1 cellular context compared by ENCODE assay signal in genomic region chr20:3795511-3796468, GRCh38.
A peak's percentile ranks its signal among the peaks of the same experiment; 100 is the strongest.
TF ChIP-seq lines count a peak whose summit lies in the region.

TSS of gene CDC25B (plus strand) at chr20:3796310. CDS start at chr20:3796532, 222 bp downstream.

TF ChIP-seq in K562, 482 proteins besides CTCF, POLR2A, EP300 and RAD21 (continued from another document and continues in another):
- TF ChIP-seq CEBPZ (IDR thresholded peaks at IDR 0.05; ENCODE audit: borderline replicate concordance, low read depth, low read length) (no peak), ZBTB12 (CRISPR knock-in tag; IDR thresholded peaks at IDR 0.05) (no peak), SRSF7 (optimal IDR thresholded peaks at IDR 0.05; ENCODE audit: low read depth, low read length) (no peak), LARP7 (IDR thresholded peaks at IDR 0.05) (no peak), DIDO1 (tag; IDR thresholded peaks at IDR 0.05; ENCODE audit: low read depth) (no peak), USF1 (CRISPR knock-in tag; IDR thresholded peaks at IDR 0.05) (peak; percentile 73), ZNF277 (CRISPR knock-in tag; IDR thresholded peaks at IDR 0.05; ENCODE audit: borderline replicate concordance) (no peak), CBFA2T3 (IDR thresholded peaks at IDR 0.05) (no peak), ELF4 (CRISPR knock-in tag; IDR thresholded peaks at IDR 0.05) (no peak), ZNF121 (CRISPR knock-in tag; conservative IDR thresholded peaks at IDR 0.05) (peak; percentile 13; the same call in 1 of the 2 replicates), HNRNPLL (IDR thresholded peaks at IDR 0.05; ENCODE audit: low read depth, low read length, poor library complexity, severe bottlenecking) (no peak), PML (IDR thresholded peaks at IDR 0.05; ENCODE audit: low read length) (no peak), RAD51 (IDR thresholded peaks at IDR 0.05; ENCODE audit: borderline replicate concordance, low read depth) (no peak; the same call in 1 of the 2 replicates), TEAD1 (CRISPR knock-in tag; IDR thresholded peaks at IDR 0.05) (peak in 1 of 2 experiments; percentile 72; a peak in 1 of 4 replicates), ZFP36 (IDR thresholded peaks at IDR 0.05; ENCODE audit: low read depth, low read length, partially characterized antibody) (peak; percentile 4), CBFA2T2 (conservative IDR thresholded peaks at IDR 0.05) (no peak), U2AF1 (optimal IDR thresholded peaks at IDR 0.05; ENCODE audit: low read depth, low read length) (no peak), GMEB1 (CRISPR knock-in tag; IDR thresholded peaks at IDR 0.05) (no peak), CGGBP1 (CRISPR knock-in tag; IDR thresholded peaks at IDR 0.05) (no peak), ZNF274 (IDR thresholded peaks at IDR 0.05; ENCODE audit: borderline replicate concordance, low read depth, low read length) (no peak), HNRNPH1 (optimal IDR thresholded peaks at IDR 0.05; ENCODE audit: low read depth, low read length) (no peak), SMARCC2 (IDR thresholded peaks at IDR 0.05; ENCODE audit: low read depth) (no peak), NR2F6 (CRISPR knock-in tag; IDR thresholded peaks at IDR 0.05) (no peak), KLF16 (IDR thresholded peaks at IDR 0.05) (no peak), RBM15 (IDR thresholded peaks at IDR 0.05; ENCODE audit: insufficient read depth, low read length) (no peak), SMAD2 (IDR thresholded peaks at IDR 0.05; ENCODE audit: low read depth, low read length) (no peak), C11orf30 (IDR thresholded peaks at IDR 0.05; ENCODE audit: low read depth) (no peak), KAT7 (CRISPR knock-in tag; IDR thresholded peaks at IDR 0.05; ENCODE audit: borderline replicate concordance) (peak; percentile 89; the same call in 1 of the 2 replicates), ZNF589 (CRISPR knock-in tag; IDR thresholded peaks at IDR 0.05; ENCODE audit: low read depth) (no peak), ZFP1 (CRISPR knock-in tag; IDR thresholded peaks at IDR 0.05) (no peak), NCOA1 (IDR thresholded peaks at IDR 0.05; ENCODE audit: low read depth) (no peak), GABPA (tag; conservative IDR thresholded peaks at IDR 0.05; ENCODE audit: low read depth) (peak; percentile 62), ZNF586 (CRISPR knock-in tag; conservative IDR thresholded peaks at IDR 0.05) (no peak), ZNF766 (CRISPR knock-in tag; conservative IDR thresholded peaks at IDR 0.05) (no peak), HDAC3 (IDR thresholded peaks at IDR 0.05; ENCODE audit: borderline replicate concordance, partially characterized antibody) (no peak), MEIS2 (IDR thresholded peaks at IDR 0.05; ENCODE audit: partially characterized antibody) (peak; percentile 5), SMAD3 (CRISPR knock-in tag; conservative IDR thresholded peaks at IDR 0.05) (no peak), NFIX (CRISPR knock-in tag; IDR thresholded peaks at IDR 0.05; ENCODE audit: low read depth) (no peak), ATF4 (CRISPR knock-in tag; IDR thresholded peaks at IDR 0.05) (no peak), SUPT5H (IDR thresholded peaks at IDR 0.05) (peak; percentile 49), TAF9B (IDR thresholded peaks at IDR 0.05; ENCODE audit: partially characterized antibody) (no peak), HDAC6 (IDR thresholded peaks at IDR 0.05; ENCODE audit: low read depth, low read length) (no peak), PCBP2 (IDR thresholded peaks at IDR 0.05; ENCODE audit: low read depth, low read length, poor library complexity, severe bottlenecking) (no peak), ETV6 (IDR thresholded peaks at IDR 0.05; ENCODE audit: borderline replicate concordance in 1 of 2, low read depth in 2 of 2, low read length in 1 of 2) (0 out of 4 replicates have a peak, but pooled peaks of 1 of the 2 experiments have one; percentile 11), ETV6 (CRISPR knock-in tag; IDR thresholded peaks at IDR 0.05; ENCODE audit: borderline replicate concordance) (no peak), THAP12 (CRISPR knock-in tag; IDR thresholded peaks at IDR 0.05) (no peak), SP2 (IDR thresholded peaks at IDR 0.05; ENCODE audit: extremely low read depth, low read depth, low read length, poor library complexity, severe bottlenecking) (no peak), ZNF263 (CRISPR knock-in tag; IDR thresholded peaks at IDR 0.05; ENCODE audit: borderline replicate concordance) (peak; percentile 92; the same call in 1 of the 2 replicates)
- TF ChIP-seq, protein P1, sequence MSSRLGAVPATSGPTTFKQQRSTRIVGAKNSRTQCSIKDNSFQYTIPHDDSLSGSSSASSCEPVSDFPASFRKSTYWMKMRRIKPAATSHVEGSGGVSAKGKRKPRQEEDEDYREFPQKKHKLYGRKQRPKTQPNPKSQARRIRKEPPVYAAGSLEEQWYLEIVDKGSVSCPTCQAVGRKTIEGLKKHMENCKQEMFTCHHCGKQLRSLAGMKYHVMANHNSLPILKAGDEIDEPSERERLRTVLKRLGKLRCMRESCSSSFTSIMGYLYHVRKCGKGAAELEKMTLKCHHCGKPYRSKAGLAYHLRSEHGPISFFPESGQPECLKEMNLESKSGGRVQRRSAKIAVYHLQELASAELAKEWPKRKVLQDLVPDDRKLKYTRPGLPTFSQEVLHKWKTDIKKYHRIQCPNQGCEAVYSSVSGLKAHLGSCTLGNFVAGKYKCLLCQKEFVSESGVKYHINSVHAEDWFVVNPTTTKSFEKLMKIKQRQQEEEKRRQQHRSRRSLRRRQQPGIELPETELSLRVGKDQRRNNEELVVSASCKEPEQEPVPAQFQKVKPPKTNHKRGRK (tag; IDR thresholded peaks at IDR 0.05), result no peak
- TF ChIP-seq, protein P2, sequence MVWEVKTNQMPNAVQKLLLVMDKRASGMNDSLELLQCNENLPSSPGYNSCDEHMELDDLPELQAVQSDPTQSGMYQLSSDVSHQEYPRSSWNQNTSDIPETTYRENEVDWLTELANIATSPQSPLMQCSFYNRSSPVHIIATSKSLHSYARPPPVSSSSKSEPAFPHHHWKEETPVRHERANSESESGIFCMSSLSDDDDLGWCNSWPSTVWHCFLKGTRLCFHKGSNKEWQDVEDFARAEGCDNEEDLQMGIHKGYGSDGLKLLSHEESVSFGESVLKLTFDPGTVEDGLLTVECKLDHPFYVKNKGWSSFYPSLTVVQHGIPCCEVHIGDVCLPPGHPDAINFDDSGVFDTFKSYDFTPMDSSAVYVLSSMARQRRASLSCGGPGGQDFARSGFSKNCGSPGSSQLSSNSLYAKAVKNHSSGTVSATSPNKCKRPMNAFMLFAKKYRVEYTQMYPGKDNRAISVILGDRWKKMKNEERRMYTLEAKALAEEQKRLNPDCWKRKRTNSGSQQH (CRISPR knock-in tag; IDR thresholded peaks at IDR 0.05), result no peak
- TF ChIP-seq, protein P3, sequence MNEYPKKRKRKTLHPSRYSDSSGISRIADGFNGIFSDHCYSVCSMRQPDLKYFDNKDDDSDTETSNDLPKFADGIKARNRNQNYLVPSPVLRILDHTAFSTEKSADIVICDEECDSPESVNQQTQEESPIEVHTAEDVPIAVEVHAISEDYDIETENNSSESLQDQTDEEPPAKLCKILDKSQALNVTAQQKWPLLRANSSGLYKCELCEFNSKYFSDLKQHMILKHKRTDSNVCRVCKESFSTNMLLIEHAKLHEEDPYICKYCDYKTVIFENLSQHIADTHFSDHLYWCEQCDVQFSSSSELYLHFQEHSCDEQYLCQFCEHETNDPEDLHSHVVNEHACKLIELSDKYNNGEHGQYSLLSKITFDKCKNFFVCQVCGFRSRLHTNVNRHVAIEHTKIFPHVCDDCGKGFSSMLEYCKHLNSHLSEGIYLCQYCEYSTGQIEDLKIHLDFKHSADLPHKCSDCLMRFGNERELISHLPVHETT (CRISPR knock-in tag; conservative IDR thresholded peaks at IDR 0.05 in 1 of 2, IDR thresholded peaks at IDR 0.05 in 1 of 2), result no peak
